In genomic region chr2:209423562-209424541, GRCh38 we compare ENCODE assay signal across 1 cellular context.
TF ChIP-seq lines count a peak whose summit lies in the region.

Gene MAP2, plus strand, starts transcription at chr2:209424047. Its CDS starts 229,124 bp downstream, at chr2:209653171.

TF ChIP-seq in K562, 482 proteins besides CTCF, POLR2A, EP300 and RAD21 (continued from another document and continues in another):
- TF ChIP-seq, protein P1, sequence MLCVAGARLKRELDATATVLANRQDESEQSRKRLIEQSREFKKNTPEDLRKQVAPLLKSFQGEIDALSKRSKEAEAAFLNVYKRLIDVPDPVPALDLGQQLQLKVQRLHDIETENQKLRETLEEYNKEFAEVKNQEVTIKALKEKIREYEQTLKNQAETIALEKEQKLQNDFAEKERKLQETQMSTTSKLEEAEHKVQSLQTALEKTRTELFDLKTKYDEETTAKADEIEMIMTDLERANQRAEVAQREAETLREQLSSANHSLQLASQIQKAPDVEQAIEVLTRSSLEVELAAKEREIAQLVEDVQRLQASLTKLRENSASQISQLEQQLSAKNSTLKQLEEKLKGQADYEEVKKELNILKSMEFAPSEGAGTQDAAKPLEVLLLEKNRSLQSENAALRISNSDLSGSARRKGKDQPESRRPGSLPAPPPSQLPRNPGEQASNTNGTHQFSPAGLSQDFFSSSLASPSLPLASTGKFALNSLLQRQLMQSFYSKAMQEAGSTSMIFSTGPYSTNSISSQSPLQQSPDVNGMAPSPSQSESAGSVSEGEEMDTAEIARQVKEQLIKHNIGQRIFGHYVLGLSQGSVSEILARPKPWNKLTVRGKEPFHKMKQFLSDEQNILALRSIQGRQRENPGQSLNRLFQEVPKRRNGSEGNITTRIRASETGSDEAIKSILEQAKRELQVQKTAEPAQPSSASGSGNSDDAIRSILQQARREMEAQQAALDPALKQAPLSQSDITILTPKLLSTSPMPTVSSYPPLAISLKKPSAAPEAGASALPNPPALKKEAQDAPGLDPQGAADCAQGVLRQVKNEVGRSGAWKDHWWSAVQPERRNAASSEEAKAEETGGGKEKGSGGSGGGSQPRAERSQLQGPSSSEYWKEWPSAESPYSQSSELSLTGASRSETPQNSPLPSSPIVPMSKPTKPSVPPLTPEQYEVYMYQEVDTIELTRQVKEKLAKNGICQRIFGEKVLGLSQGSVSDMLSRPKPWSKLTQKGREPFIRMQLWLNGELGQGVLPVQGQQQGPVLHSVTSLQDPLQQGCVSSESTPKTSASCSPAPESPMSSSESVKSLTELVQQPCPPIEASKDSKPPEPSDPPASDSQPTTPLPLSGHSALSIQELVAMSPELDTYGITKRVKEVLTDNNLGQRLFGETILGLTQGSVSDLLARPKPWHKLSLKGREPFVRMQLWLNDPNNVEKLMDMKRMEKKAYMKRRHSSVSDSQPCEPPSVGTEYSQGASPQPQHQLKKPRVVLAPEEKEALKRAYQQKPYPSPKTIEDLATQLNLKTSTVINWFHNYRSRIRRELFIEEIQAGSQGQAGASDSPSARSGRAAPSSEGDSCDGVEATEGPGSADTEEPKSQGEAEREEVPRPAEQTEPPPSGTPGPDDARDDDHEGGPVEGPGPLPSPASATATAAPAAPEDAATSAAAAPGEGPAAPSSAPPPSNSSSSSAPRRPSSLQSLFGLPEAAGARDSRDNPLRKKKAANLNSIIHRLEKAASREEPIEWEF (CRISPR knock-in tag; IDR thresholded peaks at IDR 0.05): no peak
- TF ChIP-seq RB1 (IDR thresholded peaks at IDR 0.05; ENCODE audit: low read depth): peak; percentile 81
- TF ChIP-seq GATAD2B (IDR thresholded peaks at IDR 0.05; ENCODE audit: borderline replicate concordance): no peak
- TF ChIP-seq ERF (CRISPR knock-in tag; IDR thresholded peaks at IDR 0.05): no peak
- TF ChIP-seq, protein P2, sequence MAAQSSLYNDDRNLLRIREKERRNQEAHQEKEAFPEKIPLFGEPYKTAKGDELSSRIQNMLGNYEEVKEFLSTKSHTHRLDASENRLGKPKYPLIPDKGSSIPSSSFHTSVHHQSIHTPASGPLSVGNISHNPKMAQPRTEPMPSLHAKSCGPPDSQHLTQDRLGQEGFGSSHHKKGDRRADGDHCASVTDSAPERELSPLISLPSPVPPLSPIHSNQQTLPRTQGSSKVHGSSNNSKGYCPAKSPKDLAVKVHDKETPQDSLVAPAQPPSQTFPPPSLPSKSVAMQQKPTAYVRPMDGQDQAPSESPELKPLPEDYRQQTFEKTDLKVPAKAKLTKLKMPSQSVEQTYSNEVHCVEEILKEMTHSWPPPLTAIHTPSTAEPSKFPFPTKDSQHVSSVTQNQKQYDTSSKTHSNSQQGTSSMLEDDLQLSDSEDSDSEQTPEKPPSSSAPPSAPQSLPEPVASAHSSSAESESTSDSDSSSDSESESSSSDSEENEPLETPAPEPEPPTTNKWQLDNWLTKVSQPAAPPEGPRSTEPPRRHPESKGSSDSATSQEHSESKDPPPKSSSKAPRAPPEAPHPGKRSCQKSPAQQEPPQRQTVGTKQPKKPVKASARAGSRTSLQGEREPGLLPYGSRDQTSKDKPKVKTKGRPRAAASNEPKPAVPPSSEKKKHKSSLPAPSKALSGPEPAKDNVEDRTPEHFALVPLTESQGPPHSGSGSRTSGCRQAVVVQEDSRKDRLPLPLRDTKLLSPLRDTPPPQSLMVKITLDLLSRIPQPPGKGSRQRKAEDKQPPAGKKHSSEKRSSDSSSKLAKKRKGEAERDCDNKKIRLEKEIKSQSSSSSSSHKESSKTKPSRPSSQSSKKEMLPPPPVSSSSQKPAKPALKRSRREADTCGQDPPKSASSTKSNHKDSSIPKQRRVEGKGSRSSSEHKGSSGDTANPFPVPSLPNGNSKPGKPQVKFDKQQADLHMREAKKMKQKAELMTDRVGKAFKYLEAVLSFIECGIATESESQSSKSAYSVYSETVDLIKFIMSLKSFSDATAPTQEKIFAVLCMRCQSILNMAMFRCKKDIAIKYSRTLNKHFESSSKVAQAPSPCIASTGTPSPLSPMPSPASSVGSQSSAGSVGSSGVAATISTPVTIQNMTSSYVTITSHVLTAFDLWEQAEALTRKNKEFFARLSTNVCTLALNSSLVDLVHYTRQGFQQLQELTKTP (IDR thresholded peaks at IDR 0.05; ENCODE audit: low read depth in 1 of 2, partially characterized antibody in 2 of 2): no peak
- peak; percentile 61 for TF ChIP-seq VEZF1 (CRISPR knock-in tag; IDR thresholded peaks at IDR 0.05)
- TF ChIP-seq, protein P3, sequence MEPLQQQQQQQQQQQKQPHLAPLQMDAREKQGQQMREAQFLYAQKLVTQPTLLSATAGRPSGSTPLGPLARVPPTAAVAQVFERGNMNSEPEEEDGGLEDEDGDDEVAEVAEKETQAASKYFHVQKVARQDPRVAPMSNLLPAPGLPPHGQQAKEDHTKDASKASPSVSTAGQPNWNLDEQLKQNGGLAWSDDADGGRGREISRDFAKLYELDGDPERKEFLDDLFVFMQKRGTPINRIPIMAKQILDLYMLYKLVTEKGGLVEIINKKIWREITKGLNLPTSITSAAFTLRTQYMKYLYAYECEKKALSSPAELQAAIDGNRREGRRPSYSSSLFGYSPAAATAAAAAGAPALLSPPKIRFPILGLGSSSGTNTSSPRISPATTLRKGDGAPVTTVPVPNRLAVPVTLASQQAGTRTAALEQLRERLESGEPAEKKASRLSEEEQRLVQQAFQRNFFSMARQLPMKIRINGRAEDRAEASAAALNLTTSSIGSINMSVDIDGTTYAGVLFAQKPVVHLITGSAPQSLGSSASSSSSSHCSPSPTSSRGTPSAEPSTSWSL (CRISPR knock-in tag; IDR thresholded peaks at IDR 0.05; ENCODE audit: borderline replicate concordance): no peak
- TF ChIP-seq, protein P4, sequence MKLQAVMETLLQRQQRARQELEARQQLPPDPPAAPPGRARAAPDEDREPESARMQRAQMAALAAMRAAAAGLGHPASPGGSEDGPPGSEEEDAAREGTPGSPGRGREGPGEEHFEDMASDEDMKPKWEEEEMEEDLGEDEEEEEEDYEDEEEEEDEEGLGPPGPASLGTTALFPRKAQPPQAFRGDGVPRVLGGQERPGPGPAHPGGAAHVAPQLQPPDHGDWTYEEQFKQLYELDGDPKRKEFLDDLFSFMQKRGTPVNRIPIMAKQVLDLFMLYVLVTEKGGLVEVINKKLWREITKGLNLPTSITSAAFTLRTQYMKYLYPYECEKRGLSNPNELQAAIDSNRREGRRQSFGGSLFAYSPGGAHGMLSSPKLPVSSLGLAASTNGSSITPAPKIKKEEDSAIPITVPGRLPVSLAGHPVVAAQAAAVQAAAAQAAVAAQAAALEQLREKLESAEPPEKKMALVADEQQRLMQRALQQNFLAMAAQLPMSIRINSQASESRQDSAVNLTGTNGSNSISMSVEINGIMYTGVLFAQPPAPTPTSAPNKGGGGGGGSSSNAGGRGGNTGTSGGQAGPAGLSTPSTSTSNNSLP (IDR thresholded peaks at IDR 0.05; ENCODE audit: borderline replicate concordance, low read depth, low read length): no peak
- TF ChIP-seq, protein P5, sequence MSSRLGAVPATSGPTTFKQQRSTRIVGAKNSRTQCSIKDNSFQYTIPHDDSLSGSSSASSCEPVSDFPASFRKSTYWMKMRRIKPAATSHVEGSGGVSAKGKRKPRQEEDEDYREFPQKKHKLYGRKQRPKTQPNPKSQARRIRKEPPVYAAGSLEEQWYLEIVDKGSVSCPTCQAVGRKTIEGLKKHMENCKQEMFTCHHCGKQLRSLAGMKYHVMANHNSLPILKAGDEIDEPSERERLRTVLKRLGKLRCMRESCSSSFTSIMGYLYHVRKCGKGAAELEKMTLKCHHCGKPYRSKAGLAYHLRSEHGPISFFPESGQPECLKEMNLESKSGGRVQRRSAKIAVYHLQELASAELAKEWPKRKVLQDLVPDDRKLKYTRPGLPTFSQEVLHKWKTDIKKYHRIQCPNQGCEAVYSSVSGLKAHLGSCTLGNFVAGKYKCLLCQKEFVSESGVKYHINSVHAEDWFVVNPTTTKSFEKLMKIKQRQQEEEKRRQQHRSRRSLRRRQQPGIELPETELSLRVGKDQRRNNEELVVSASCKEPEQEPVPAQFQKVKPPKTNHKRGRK (tag; IDR thresholded peaks at IDR 0.05): 0 out of 2 replicates have a peak, but pooled peaks have one; percentile 27
- TF ChIP-seq PTTG1 (tag; IDR thresholded peaks at IDR 0.05; ENCODE audit: low read depth): no peak
- no peak for TF ChIP-seq U2AF1 (optimal IDR thresholded peaks at IDR 0.05; ENCODE audit: low read depth, low read length)
- TF ChIP-seq SAFB (IDR thresholded peaks at IDR 0.05; ENCODE audit: borderline replicate concordance, low read depth, low read length): 0 out of 2 replicates have a peak, but pooled peaks have one; percentile 24
- TF ChIP-seq ZC3H4 (CRISPR knock-in tag; IDR thresholded peaks at IDR 0.05; ENCODE audit: borderline replicate concordance): no peak
- no peak for TF ChIP-seq TFAM (CRISPR knock-in tag; conservative IDR thresholded peaks at IDR 0.05)
- no peak for TF ChIP-seq KDM5B (IDR thresholded peaks at IDR 0.05; ENCODE audit: insufficient replicate concordance, low read depth, low read length)
- TF ChIP-seq SMAD4 (CRISPR knock-in tag; conservative IDR thresholded peaks at IDR 0.05): 0 out of 2 replicates have a peak, but pooled peaks have one; percentile 18
- no peak for TF ChIP-seq TARDBP (IDR thresholded peaks at IDR 0.05)
- peak; percentile 70 to 78; a peak in 2 of 4 replicates for TF ChIP-seq NRF1 (conservative IDR thresholded peaks at IDR 0.05 in 1 of 2, IDR thresholded peaks at IDR 0.05 in 1 of 2)
- TF ChIP-seq E2F6 (IDR thresholded peaks at IDR 0.05; ENCODE audit: borderline replicate concordance in 1 of 2, extremely low read depth in 1 of 2, insufficient read depth in 1 of 2, insufficient read length in 1 of 2, low read depth in 1 of 2, low read length in 1 of 2, poor library complexity in 1 of 2, severe bottlenecking in 1 of 2): peak in 1 of 2 experiments; percentile 22
- TF ChIP-seq, protein P6, sequence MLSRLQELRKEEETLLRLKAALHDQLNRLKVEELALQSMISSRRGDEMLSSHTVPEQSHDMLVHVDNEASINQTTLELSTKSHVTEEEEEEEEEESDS (CRISPR knock-in tag; IDR thresholded peaks at IDR 0.05): no peak
- TF ChIP-seq, protein P7, sequence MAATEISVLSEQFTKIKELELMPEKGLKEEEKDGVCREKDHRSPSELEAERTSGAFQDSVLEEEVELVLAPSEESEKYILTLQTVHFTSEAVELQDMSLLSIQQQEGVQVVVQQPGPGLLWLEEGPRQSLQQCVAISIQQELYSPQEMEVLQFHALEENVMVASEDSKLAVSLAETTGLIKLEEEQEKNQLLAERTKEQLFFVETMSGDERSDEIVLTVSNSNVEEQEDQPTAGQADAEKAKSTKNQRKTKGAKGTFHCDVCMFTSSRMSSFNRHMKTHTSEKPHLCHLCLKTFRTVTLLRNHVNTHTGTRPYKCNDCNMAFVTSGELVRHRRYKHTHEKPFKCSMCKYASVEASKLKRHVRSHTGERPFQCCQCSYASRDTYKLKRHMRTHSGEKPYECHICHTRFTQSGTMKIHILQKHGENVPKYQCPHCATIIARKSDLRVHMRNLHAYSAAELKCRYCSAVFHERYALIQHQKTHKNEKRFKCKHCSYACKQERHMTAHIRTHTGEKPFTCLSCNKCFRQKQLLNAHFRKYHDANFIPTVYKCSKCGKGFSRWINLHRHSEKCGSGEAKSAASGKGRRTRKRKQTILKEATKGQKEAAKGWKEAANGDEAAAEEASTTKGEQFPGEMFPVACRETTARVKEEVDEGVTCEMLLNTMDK (IDR thresholded peaks at IDR 0.05; ENCODE audit: borderline replicate concordance, insufficient read depth, low read depth, low read length, poor library complexity, severe bottlenecking): peak; percentile 19
